Comparison of ENCODE assay signal across 10 cellular contexts in the genomic region with DNA sequence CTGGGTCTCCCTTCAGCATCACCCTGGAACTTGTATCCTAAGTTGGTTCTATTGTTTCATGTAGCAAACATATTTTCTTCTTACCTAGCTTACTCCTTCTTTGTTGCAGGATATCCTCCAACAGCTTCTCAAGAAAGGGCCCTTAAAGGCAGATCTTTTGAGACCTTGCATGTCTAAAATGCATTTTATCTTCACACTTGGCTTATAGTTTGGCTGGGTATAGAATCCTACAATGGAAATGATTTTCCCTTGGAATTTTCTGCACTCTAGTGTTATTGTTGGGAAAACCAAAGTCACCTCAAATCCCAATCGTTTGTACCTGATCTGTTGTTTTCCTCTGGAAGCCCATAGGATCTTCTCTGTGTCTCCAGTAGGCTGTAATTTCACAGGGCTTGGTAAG. TPM values are rescaled to one million over a fixed set of nuclear protein-coding genes. Genes with fewer than 3 reads are reported as not detected.
"Had no signal": no experiment of that assay in that cellular context is flagged by ENCODE, and none has a peak within 500 bp of the region (broad histone marks: within the 10 kb centered on the region; RNA-seq: fewer than 3 reads in every experiment).

No MANE protein-coding gene starts in this region.

- DNase-seq: IMR-90, KBM-7, KG1 had no signal

- H3K4me2 ChIP-seq: KMS-11 had no signal

- ATAC-seq: K562 had no signal

- H3K27ac ChIP-seq: HL-60, KMS-11 had no signal

- H3K4me3 ChIP-seq: K562 had no signal

- H3K9ac ChIP-seq: KMS-11 had no signal

- FAIRE-seq: HTR-8/SVneo, K562 had no signal

RNA-seq across cellular contexts. Expression of gene TGM6, which starts 12.1 kb away (rescaled TPM):
- total RNA-seq: HT-29, HT1080, IMR-90, K562 had no signal
- polyA plus RNA-seq: IgD-negative memory B cell, IMR-90, K562 had no signal
